Comparison of ENCODE assay signal across 18 cellular contexts in genomic region chr2:176827269-176827668, GRCh38.
A peak's percentile ranks its signal among the peaks of the same experiment; 100 is the strongest.
DNase-seq lines count a peak whose midpoint lies in the region; ATAC-seq and TF ChIP-seq lines count a peak whose summit lies in the region.
"Had no signal": no experiment of that assay in that cellular context is flagged by ENCODE, and none has a peak within 500 bp of the region (broad histone marks: within the 10 kb centered on the region; RNA-seq: fewer than 3 reads in every experiment).

No MANE protein-coding gene starts in this region.

- H3K4me1 ChIP-seq in GM23248 (ENCODE audit: insufficient read depth): 0 out of 2 replicates have a peak, but pooled peaks cover 2% of the 10 kb centered on the region
- H3K4me1 ChIP-seq: BLaER1, left ventricle myocardium inferior, prostate gland, vagina had no signal

- WGBS in GM23248 (ENCODE audit: low coverage in 1 of 2, low lambda C conversion rate in 2 of 2, missing lambda C conversion rate in 2 of 2), 2 experiments: 6 to 7% methylated on average over 3 of the region's 3 CpGs

- H3K36me3 Mint-ChIP-seq in activated CD8-positive, alpha-beta T cell treated with anti-CD3 and anti-CD28 coated beads for 36 hours (ENCODE audit: low read depth): no peaks in the 10 kb centered on the region
- H3K36me3 Mint-ChIP-seq in activated naive CD8-positive, alpha-beta T cell treated with anti-CD3 and anti-CD28 coated beads, Interleukin-2, amount 10 ng/mL, durations not matched to agents 7 days and 5 days: peaks cover 19% of the 10 kb centered on the region

- no peak overlapping the region for H3K4me2 ChIP-seq in GM23248 (ENCODE audit: unreplicated experiment)
- H3K4me2 ChIP-seq: BLaER1 had no signal

- peaks cover 2% of the 10 kb centered on the region for H3K9me3 Mint-ChIP-seq in activated CD8-positive, alpha-beta T cell treated with anti-CD3 and anti-CD28 coated beads for 36 hours
- H3K9me3 Mint-ChIP-seq in activated naive CD8-positive, alpha-beta T cell treated with anti-CD3 and anti-CD28 coated beads, Interleukin-2, amount 10 ng/mL, durations not matched to agents 7 days and 5 days: peaks cover 1% of the 10 kb centered on the region

- peak; percentile 65 for DNase-seq in GM23248
- peak; percentile 89 for DNase-seq in activated CD8-positive, alpha-beta T cell treated with anti-CD3 and anti-CD28 coated beads for 36 hours
- no peak for DNase-seq in activated naive CD8-positive, alpha-beta T cell treated with anti-CD3 and anti-CD28 coated beads, Interleukin-2, amount 10 ng/mL, durations not matched to agents 7 days and 5 days
- DNase-seq in stimulated activated CD4-positive, alpha-beta T cell treated with anti-CD3 and anti-CD28 coated beads, Interleukin-4, amount 100 ng/mL, for 24 hours: peak; percentile 49
- no peak for DNase-seq in SW480 (ENCODE audit: low spot score)
- DNase-seq: activated gamma-delta T cell; DND-41; effector CD4-positive, alpha-beta T cell; left ventricle myocardium inferior; NCI-H526 treated with DMSO at 0.1 percent for 48 hours had no signal

- no peak for TF ChIP-seq CTCF in activated CD8-positive, alpha-beta T cell treated with anti-CD3 and anti-CD28 coated beads for 36 hours (IDR thresholded peaks at IDR 0.05)

- no peaks in the 10 kb centered on the region for H3K79me2 ChIP-seq in GM23248 (ENCODE audit: insufficient read depth)

- H3K36me3 ChIP-seq in GM23248 (ENCODE audit: low read depth): no peaks in the 10 kb centered on the region
- H3K36me3 ChIP-seq: BLaER1, left ventricle myocardium inferior, prostate gland, vagina had no signal

- H3K27me3 ChIP-seq in GM23248 (replicated peaks; ENCODE audit: insufficient read depth): peaks cover 14% of the 10 kb centered on the region
- H3K27me3 ChIP-seq: BLaER1, vagina had no signal

- no peaks in the 10 kb centered on the region for H3F3A ChIP-seq in GM23248 (ENCODE audit: insufficient read depth)

- no peak overlapping the region for H3K27ac ChIP-seq in GM23248
- H3K27ac ChIP-seq: BLaER1, left ventricle myocardium inferior, prostate gland, vagina, VCaP had no signal

- peak overlapping the region; percentile 55 for H3K4me3 Mint-ChIP-seq in activated CD8-positive, alpha-beta T cell treated with anti-CD3 and anti-CD28 coated beads for 36 hours
- H3K4me3 Mint-ChIP-seq in activated naive CD8-positive, alpha-beta T cell treated with anti-CD3 and anti-CD28 coated beads, Interleukin-2, amount 10 ng/mL, durations not matched to agents 7 days and 5 days: peak overlapping the region; percentile 72

- POLR2A ChIA-PET in activated CD8-positive, alpha-beta T cell treated with anti-CD3 and anti-CD28 coated beads for 36 hours (lab: Charles Lee): interaction anchor here (2.3 kb wide), 1 partner anchor 8 kb away, joined by 6 read pairs; no protein-coding TSS in a partner anchor
- POLR2A ChIA-PET in activated naive CD8-positive, alpha-beta T cell treated with anti-CD3 and anti-CD28 coated beads, Interleukin-2, amount 10 ng/mL, durations not matched to agents 7 days and 5 days (lab: Charles Lee): interaction anchor here (0.9 to 1.8 kb wide), 3 partner anchors 10 to 26 kb away, joined by 3 to 7 read pairs (median 5); no protein-coding TSS in a partner anchor

- H4K20me1 ChIP-seq in GM23248 (ENCODE audit: insufficient read depth): no peaks in the 10 kb centered on the region
- H4K20me1 ChIP-seq: BLaER1 had no signal

- no peak overlapping the region for H3K9ac ChIP-seq in GM23248
- H3K9ac ChIP-seq: BLaER1 had no signal

- intact Hi-C loops in activated CD8-positive, alpha-beta T cell treated with anti-CD3 and anti-CD28 coated beads for 36 hours (cut with micrococcal nuclease): no loop called here

- H3K4me1 Mint-ChIP-seq in activated CD8-positive, alpha-beta T cell treated with anti-CD3 and anti-CD28 coated beads for 36 hours (ENCODE audit: low read depth): peaks cover 54% of the 10 kb centered on the region
- peaks cover 55% of the 10 kb centered on the region for H3K4me1 Mint-ChIP-seq in activated naive CD8-positive, alpha-beta T cell treated with anti-CD3 and anti-CD28 coated beads, Interleukin-2, amount 10 ng/mL, durations not matched to agents 7 days and 5 days

- no peak overlapping the region for H2AFZ ChIP-seq in GM23248

- H3K4me3 ChIP-seq in GM23248: no peak overlapping the region
- H3K4me3 ChIP-seq: BLaER1, left ventricle myocardium inferior, prostate gland, vagina had no signal

- H3K9me2 ChIP-seq in GM23248 (ENCODE audit: insufficient read depth): no peaks in the 10 kb centered on the region

- H3K27me3 Mint-ChIP-seq in activated CD8-positive, alpha-beta T cell treated with anti-CD3 and anti-CD28 coated beads for 36 hours: peaks cover 2% of the 10 kb centered on the region
- H3K27me3 Mint-ChIP-seq in activated naive CD8-positive, alpha-beta T cell treated with anti-CD3 and anti-CD28 coated beads, Interleukin-2, amount 10 ng/mL, durations not matched to agents 7 days and 5 days: no peaks in the 10 kb centered on the region

- CTCF ChIA-PET in activated CD8-positive, alpha-beta T cell treated with anti-CD3 and anti-CD28 coated beads for 36 hours (lab: Charles Lee): interaction anchor here (1.2 to 2.9 kb wide), 8 partner anchors 10 to 321 kb away, joined by 3 to 15 read pairs (median 6); no protein-coding TSS in a partner anchor

- peak; percentile 27 for ATAC-seq in activated CD8-positive, alpha-beta T cell treated with anti-CD3 and anti-CD28 coated beads for 36 hours
- no peak for ATAC-seq in activated naive CD8-positive, alpha-beta T cell treated with anti-CD3 and anti-CD28 coated beads, Interleukin-2, amount 10 ng/mL, durations not matched to agents 7 days and 5 days (ENCODE audit: low read depth)
- ATAC-seq in HG02610 (IDR thresholded peaks at IDR 0.05; ENCODE audit: unreplicated experiment) (no peak), HG02840 (IDR thresholded peaks at IDR 0.05; ENCODE audit: low FRiP score, unreplicated experiment) (no peak)
- ATAC-seq: Panc1, SK-N-SH treated with all-trans-retinoic acid at 6 μM for 48 hours had no signal

- in situ Hi-C loops in GM23248 (cut with MboI): loop anchor here (10.0 kb wide), 1 partner anchor 702 kb away; the partner anchor contains the start of genes HOXD8 and HOXD9

- peak overlapping the region; percentile 93 for H3K27ac Mint-ChIP-seq in activated CD8-positive, alpha-beta T cell treated with anti-CD3 and anti-CD28 coated beads for 36 hours
- H3K27ac Mint-ChIP-seq in activated naive CD8-positive, alpha-beta T cell treated with anti-CD3 and anti-CD28 coated beads, Interleukin-2, amount 10 ng/mL, durations not matched to agents 7 days and 5 days: peak overlapping the region; percentile 94

- no peaks in the 10 kb centered on the region for H3K9me3 ChIP-seq in GM23248 (ENCODE audit: low read depth)
- H3K9me3 ChIP-seq: BLaER1, left ventricle myocardium inferior, prostate gland, vagina had no signal

Comparison
In these comparisons a context has a peak if more than half of its experiments do, and no peak if none do; other contexts are left out.
1. DNase-seq: peak in GM23248 (single experiment), activated CD8-positive, alpha-beta T cell treated with anti-CD3 and anti-CD28 coated beads for 36 hours (single experiment) and stimulated activated CD4-positive, alpha-beta T cell treated with anti-CD3 and anti-CD28 coated beads, Interleukin-4, amount 100 ng/mL, for 24 hours (single experiment); none in activated naive CD8-positive, alpha-beta T cell treated with anti-CD3 and anti-CD28 coated beads, Interleukin-2, amount 10 ng/mL, durations not matched to agents 7 days and 5 days (single experiment) and SW480 (single experiment).